15 cellular contexts compared by ENCODE assay signal in the genomic region with DNA sequence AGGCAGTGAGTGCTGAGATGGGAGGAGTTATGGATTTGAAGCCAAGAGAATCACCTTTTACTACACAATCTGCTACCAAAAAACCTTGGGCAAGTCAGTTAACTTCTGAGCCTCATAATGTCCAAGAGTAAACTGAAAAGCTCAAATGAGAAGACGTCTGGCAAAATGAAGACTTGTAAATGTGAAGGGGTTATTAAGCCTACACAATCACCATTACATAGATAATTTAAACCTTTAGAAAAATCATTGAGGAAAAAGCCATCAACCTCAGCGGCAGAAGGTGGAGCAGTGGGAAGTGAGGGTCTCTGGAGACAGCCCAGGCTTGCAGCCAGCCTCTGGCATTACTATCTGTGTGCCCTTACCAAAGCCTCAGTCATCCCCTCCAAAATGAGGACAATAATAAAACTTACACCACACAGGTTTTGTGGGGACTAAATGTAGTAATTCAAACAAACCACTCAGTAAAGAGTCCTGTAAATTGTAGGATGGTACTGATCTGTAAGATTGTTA. TPM values are rescaled to one million over a fixed set of nuclear protein-coding genes. Genes with fewer than 3 reads are reported as not detected.
DNase-seq lines count a peak whose midpoint lies in the region; ATAC-seq and TF ChIP-seq lines count a peak whose summit lies in the region.
"Had no signal": no experiment of that assay in that cellular context is flagged by ENCODE, and none has a peak within 500 bp of the region (broad histone marks: within the 10 kb centered on the region; RNA-seq: fewer than 3 reads in every experiment).

No MANE protein-coding gene starts in this region.

- peaks cover 6% of the 10 kb centered on the region for H4K20me1 ChIP-seq in neural cell (ENCODE audit: insufficient read depth)

- peaks cover 48% of the 10 kb centered on the region for H3K36me3 Mint-ChIP-seq in brain
- no peaks in the 10 kb centered on the region for H3K36me3 Mint-ChIP-seq in stimulated activated effector memory CD8-positive, alpha-beta T cell treated with anti-CD3 and anti-CD28 coated beads, Interleukin-12 subunit alpha, Interleukin-12 subunit beta, amount 100 ng/mL, for 72 hours
- H3K36me3 Mint-ChIP-seq: CD8-positive, alpha-beta memory T cell had no signal

- no peak overlapping the region for H3K27ac ChIP-seq in neural cell (ENCODE audit: low read length)
- H3K27ac ChIP-seq: 22Rv1, GM23248 had no signal

- peaks cover 90% of the 10 kb centered on the region for H3K79me2 ChIP-seq in neural cell (replicated peaks; ENCODE audit: insufficient read depth, low read length)

- H3K4me3 ChIP-seq in neural cell (ENCODE audit: low read length), result peak overlapping the region; percentile 85
- H3K4me3 ChIP-seq: GM12878, GM23248 had no signal

- DNase-seq in DMS 273 (lab: John Stamatoyannopoulos, UW; ENCODE audit: unreplicated experiment) (peak; percentile 53), DMS 273 treated with DMSO at 0.1 percent for 48 hours (lab: John Stamatoyannopoulos, UW) (no peak), NCI-H1092 treated with DMSO at 0.1 percent for 48 hours (lab: John Stamatoyannopoulos, UW) (peak; percentile 24)
- DNase-seq in stimulated activated effector memory CD8-positive, alpha-beta T cell treated with anti-CD3 and anti-CD28 coated beads, Interleukin-12 subunit alpha, Interleukin-12 subunit beta, amount 100 ng/mL, for 72 hours (ENCODE audit: low spot score in 2 of 2), result no peak
- DNase-seq in stimulated activated naive CD8-positive, alpha-beta T cell treated with anti-CD3 and anti-CD28 coated beads, Interleukin-15, Interleukin-2, amounts not matched to agents 100 U/mL and 50 U/mL, for 24 hours, result no peak
- DNase-seq: Caco-2; CD8-positive, alpha-beta memory T cell; GM23248 had no signal

- H3K4me2 ChIP-seq in neural cell (ENCODE audit: low read length), result peak overlapping the region; percentile 74

- no peak overlapping the region for H2AFZ ChIP-seq in neural cell (ENCODE audit: low read depth, low read length)
- H2AFZ ChIP-seq: GM23248 had no signal

- H3F3A ChIP-seq in neural cell (ENCODE audit: insufficient read depth, low read length, poor library complexity, severe bottlenecking), result peaks cover 3% of the 10 kb centered on the region

- H3K4me1 Mint-ChIP-seq in brain, result peaks cover 66% of the 10 kb centered on the region
- H3K4me1 Mint-ChIP-seq in stimulated activated effector memory CD8-positive, alpha-beta T cell treated with anti-CD3 and anti-CD28 coated beads, Interleukin-12 subunit alpha, Interleukin-12 subunit beta, amount 100 ng/mL, for 72 hours, result no peaks in the 10 kb centered on the region
- H3K4me1 Mint-ChIP-seq: CD8-positive, alpha-beta memory T cell had no signal

- peaks cover 0 to 18% (median 9%) of the 10 kb centered on the region in 5 experiments for H3K9me3 Mint-ChIP-seq in brain
- no peaks in the 10 kb centered on the region for H3K9me3 Mint-ChIP-seq in stimulated activated effector memory CD8-positive, alpha-beta T cell treated with anti-CD3 and anti-CD28 coated beads, Interleukin-12 subunit alpha, Interleukin-12 subunit beta, amount 100 ng/mL, for 72 hours

- H3K36me3 ChIP-seq in neural cell (ENCODE audit: insufficient read depth, low read length), result no peaks in the 10 kb centered on the region

- H3K9me3 ChIP-seq in neural cell (ENCODE audit: low read length), result no peaks in the 10 kb centered on the region
- H3K9me3 ChIP-seq: Caco-2 had no signal

- ATAC-seq in stimulated activated effector memory CD8-positive, alpha-beta T cell treated with anti-CD3 and anti-CD28 coated beads, Interleukin-12 subunit alpha, Interleukin-12 subunit beta, amount 100 ng/mL, for 72 hours, result no peak
- no peak for ATAC-seq in stimulated activated naive CD8-positive, alpha-beta T cell treated with anti-CD3 and anti-CD28 coated beads, Interleukin-15, Interleukin-2, amounts not matched to agents 100 U/mL and 50 U/mL, for 24 hours
- ATAC-seq: GM12878, HCT116 had no signal

- H3K27ac Mint-ChIP-seq in brain, result peak overlapping the region in 2 of 5 experiments; percentile 37 to 56
- H3K27ac Mint-ChIP-seq in stimulated activated effector memory CD8-positive, alpha-beta T cell treated with anti-CD3 and anti-CD28 coated beads, Interleukin-12 subunit alpha, Interleukin-12 subunit beta, amount 100 ng/mL, for 72 hours, result no peak overlapping the region
- H3K27ac Mint-ChIP-seq: CD14-positive monocyte; CD8-positive, alpha-beta memory T cell had no signal

- TF ChIP-seq EP300 in neural cell (conservative IDR thresholded peaks at IDR 0.05; ENCODE audit: poor library complexity, severe bottlenecking), result no peak

- no peaks in the 10 kb centered on the region for H3K27me3 ChIP-seq in neural cell (ENCODE audit: insufficient read depth, low read depth, low read length)

- no peaks in the 10 kb centered on the region for H3K9me2 ChIP-seq in neural cell (ENCODE audit: insufficient read depth, low read length)

- no peak for TF ChIP-seq CTCF in brain (conservative IDR thresholded peaks at IDR 0.05)
- TF ChIP-seq CTCF in neural cell (IDR thresholded peaks at IDR 0.05; ENCODE audit: poor library complexity, severe bottlenecking), result no peak

- H3K9ac ChIP-seq in neural cell (ENCODE audit: low read length), result no peak overlapping the region
- H3K9ac ChIP-seq: GM23248 had no signal

- no peak for TF ChIP-seq RAD21 in neural cell (conservative IDR thresholded peaks at IDR 0.05)

- H3K27me3 Mint-ChIP-seq in brain, result peaks cover 12% of the 10 kb centered on the region

- H3K4me3 Mint-ChIP-seq in brain, result peak overlapping the region; percentile 38 to 90 (median 85)
- no peak overlapping the region for H3K4me3 Mint-ChIP-seq in stimulated activated effector memory CD8-positive, alpha-beta T cell treated with anti-CD3 and anti-CD28 coated beads, Interleukin-12 subunit alpha, Interleukin-12 subunit beta, amount 100 ng/mL, for 72 hours
- H3K4me3 Mint-ChIP-seq: CD8-positive, alpha-beta memory T cell had no signal

TF ChIP-seq in neural cell, 6 proteins besides CTCF, POLR2A, EP300 and RAD21:
- no peak for TF ChIP-seq SMC3 (conservative IDR thresholded peaks at IDR 0.05; ENCODE audit: poor library complexity)
- no peak for TF ChIP-seq POLR2AphosphoS5 (IDR thresholded peaks at IDR 0.05)
- TF ChIP-seq EZH2 (IDR thresholded peaks at IDR 0.05; ENCODE audit: borderline replicate concordance, insufficient read depth, low read length, poor library complexity, severe bottlenecking), result no peak
- TF ChIP-seq MXI1 (conservative IDR thresholded peaks at IDR 0.05; ENCODE audit: poor library complexity, severe bottlenecking), result no peak
- no peak for TF ChIP-seq TAF1 (IDR thresholded peaks at IDR 0.05; ENCODE audit: low read depth)
- TF ChIP-seq, protein P1, sequence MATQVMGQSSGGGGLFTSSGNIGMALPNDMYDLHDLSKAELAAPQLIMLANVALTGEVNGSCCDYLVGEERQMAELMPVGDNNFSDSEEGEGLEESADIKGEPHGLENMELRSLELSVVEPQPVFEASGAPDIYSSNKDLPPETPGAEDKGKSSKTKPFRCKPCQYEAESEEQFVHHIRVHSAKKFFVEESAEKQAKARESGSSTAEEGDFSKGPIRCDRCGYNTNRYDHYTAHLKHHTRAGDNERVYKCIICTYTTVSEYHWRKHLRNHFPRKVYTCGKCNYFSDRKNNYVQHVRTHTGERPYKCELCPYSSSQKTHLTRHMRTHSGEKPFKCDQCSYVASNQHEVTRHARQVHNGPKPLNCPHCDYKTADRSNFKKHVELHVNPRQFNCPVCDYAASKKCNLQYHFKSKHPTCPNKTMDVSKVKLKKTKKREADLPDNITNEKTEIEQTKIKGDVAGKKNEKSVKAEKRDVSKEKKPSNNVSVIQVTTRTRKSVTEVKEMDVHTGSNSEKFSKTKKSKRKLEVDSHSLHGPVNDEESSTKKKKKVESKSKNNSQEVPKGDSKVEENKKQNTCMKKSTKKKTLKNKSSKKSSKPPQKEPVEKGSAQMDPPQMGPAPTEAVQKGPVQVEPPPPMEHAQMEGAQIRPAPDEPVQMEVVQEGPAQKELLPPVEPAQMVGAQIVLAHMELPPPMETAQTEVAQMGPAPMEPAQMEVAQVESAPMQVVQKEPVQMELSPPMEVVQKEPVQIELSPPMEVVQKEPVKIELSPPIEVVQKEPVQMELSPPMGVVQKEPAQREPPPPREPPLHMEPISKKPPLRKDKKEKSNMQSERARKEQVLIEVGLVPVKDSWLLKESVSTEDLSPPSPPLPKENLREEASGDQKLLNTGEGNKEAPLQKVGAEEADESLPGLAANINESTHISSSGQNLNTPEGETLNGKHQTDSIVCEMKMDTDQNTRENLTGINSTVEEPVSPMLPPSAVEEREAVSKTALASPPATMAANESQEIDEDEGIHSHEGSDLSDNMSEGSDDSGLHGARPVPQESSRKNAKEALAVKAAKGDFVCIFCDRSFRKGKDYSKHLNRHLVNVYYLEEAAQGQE (IDR thresholded peaks at IDR 0.05; ENCODE audit: borderline replicate concordance), result no peak
TF ChIP-seq in neural cell: peak in this region for 0.

RNA-seq across cellular contexts. Expression of a gene that starts 50.5 kb away (rescaled TPM):
- polyA plus RNA-seq in brain (ENCODE audit: insufficient read depth, low read depth, low replicate concordance), result not detected
- polyA plus RNA-seq in neural cell, result 0.11 TPM in 1 of 2 replicates, not detected in the other
- polyA minus RNA-seq in neural cell, result 0.97 and 2.2 TPM in 2 replicates
- polyA plus RNA-seq: BJ; CD14-positive monocyte; CD8-positive, alpha-beta memory T cell; GM12878; GM23248 had no signal

Comparison
In these comparisons a context has a peak if more than half of its experiments do, and no peak if none do; other contexts are left out.
1. DNase-seq: peak in DMS 273 (single experiment) and NCI-H1092 treated with DMSO at 0.1 percent for 48 hours (single experiment); none in DMS 273 treated with DMSO at 0.1 percent for 48 hours (single experiment), stimulated activated effector memory CD8-positive, alpha-beta T cell treated with anti-CD3 and anti-CD28 coated beads, Interleukin-12 subunit alpha, Interleukin-12 subunit beta, amount 100 ng/mL, for 72 hours (0 of 2) and stimulated activated naive CD8-positive, alpha-beta T cell treated with anti-CD3 and anti-CD28 coated beads, Interleukin-15, Interleukin-2, amounts not matched to agents 100 U/mL and 50 U/mL, for 24 hours (single experiment).